13 cellular contexts compared by ENCODE assay signal in the genomic region with DNA sequence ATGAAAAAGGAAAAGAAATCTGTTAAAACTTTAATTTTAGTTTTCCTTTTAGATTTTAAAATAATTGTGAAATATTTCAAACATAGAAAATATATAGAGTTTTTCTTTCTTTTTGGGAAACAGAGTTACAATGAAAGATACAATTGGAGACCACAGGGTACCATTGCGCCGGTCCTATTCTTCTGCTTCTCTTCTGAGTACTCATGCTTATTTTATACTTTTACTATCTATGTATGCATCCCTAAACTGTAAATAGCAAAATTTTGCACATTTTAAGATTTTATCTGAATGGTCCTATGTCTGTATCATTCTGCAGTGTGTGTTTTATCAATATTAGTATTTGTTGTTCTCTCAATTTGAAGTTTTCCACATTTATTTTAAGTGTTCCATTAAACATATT.
"Had no signal": no experiment of that assay in that cellular context is flagged by ENCODE, and none has a peak within 500 bp of the region (broad histone marks: within the 10 kb centered on the region; RNA-seq: fewer than 3 reads in every experiment).

No MANE protein-coding gene starts in this region.

- H3K9ac ChIP-seq: neural progenitor cell had no signal

- H3K27ac Mint-ChIP-seq: dendritic cell treated with granulocyte-macrophage colony-stimulating factor and Interleukin-4, amounts not matched to agents 40 ng/mL and 50 ng/mL, for 4 days; neural progenitor cell; stimulated activated naive CD8-positive, alpha-beta T cell treated with anti-CD3 and anti-CD28 coated beads, Interleukin-15, Interleukin-2, amounts not matched to agents 100 ng/mL and 50 ng/mL, for 24 hours; T-helper 1 cell treated with Interleukin-12 subunit alpha and Interleukin-12 subunit beta and Interleukin-4 antibody, amounts not matched to agents 30 μg/mL and 1 μg/mL, for 36 hours had no signal

- DNase-seq: activated CD4-positive, alpha-beta T cell treated with anti-CD3 and anti-CD28 coated beads for 4 hours; activated gamma-delta T cell treated with Interleukin-2 at 50 U/mL for 16 hours; aorta; effector memory CD4-positive, alpha-beta T cell; left lung; naive B cell; ovary; spleen had no signal

- H3K9me3 ChIP-seq: left lung, ovary, spleen had no signal

- H3K4me3 ChIP-seq: left lung, neural progenitor cell, ovary, spleen had no signal

- H3K27me3 ChIP-seq: left lung, neural progenitor cell, ovary, spleen had no signal

- ATAC-seq: left lung had no signal

- H3K27me3 Mint-ChIP-seq: dendritic cell treated with granulocyte-macrophage colony-stimulating factor and Interleukin-4, amounts not matched to agents 40 ng/mL and 50 ng/mL, for 4 days; naive B cell; type B pancreatic cell had no signal

- H3K36me3 Mint-ChIP-seq: naive B cell, neural progenitor cell, type B pancreatic cell had no signal

- H3K4me2 ChIP-seq: neural progenitor cell had no signal

- H3K9me3 Mint-ChIP-seq: dendritic cell treated with granulocyte-macrophage colony-stimulating factor and Interleukin-4, amounts not matched to agents 40 ng/mL and 50 ng/mL, for 4 days; stimulated activated naive CD8-positive, alpha-beta T cell treated with anti-CD3 and anti-CD28 coated beads, Interleukin-15, Interleukin-2, amounts not matched to agents 100 ng/mL and 50 ng/mL, for 24 hours; T-helper 1 cell treated with Interleukin-12 subunit alpha and Interleukin-12 subunit beta and Interleukin-4 antibody, amounts not matched to agents 30 μg/mL and 1 μg/mL, for 36 hours; type B pancreatic cell had no signal

- H2AFZ ChIP-seq: neural progenitor cell had no signal

- H3K36me3 ChIP-seq: left lung, neural progenitor cell, ovary, spleen had no signal

- H3K4me1 Mint-ChIP-seq: naive B cell had no signal

- H3K27ac ChIP-seq: left lung, neural progenitor cell, ovary, spleen had no signal

- H3K4me1 ChIP-seq: left lung, spleen had no signal

- H3K4me3 Mint-ChIP-seq: dendritic cell treated with granulocyte-macrophage colony-stimulating factor and Interleukin-4, amounts not matched to agents 40 ng/mL and 50 ng/mL, for 4 days; naive B cell; neural progenitor cell; stimulated activated naive CD8-positive, alpha-beta T cell treated with anti-CD3 and anti-CD28 coated beads, Interleukin-15, Interleukin-2, amounts not matched to agents 100 ng/mL and 50 ng/mL, for 24 hours; T-helper 1 cell treated with Interleukin-12 subunit alpha and Interleukin-12 subunit beta and Interleukin-4 antibody, amounts not matched to agents 30 μg/mL and 1 μg/mL, for 36 hours; type B pancreatic cell had no signal
